In genomic region chr20:9408422-9409300, GRCh38 we compare ENCODE assay signal across 10 cellular contexts.
DNase-seq lines count a peak whose midpoint lies in the region; ATAC-seq and TF ChIP-seq lines count a peak whose summit lies in the region.
"Had no signal": no experiment of that assay in that cellular context is flagged by ENCODE, and none has a peak within 500 bp of the region (broad histone marks: within the 10 kb centered on the region; RNA-seq: fewer than 3 reads in every experiment).

No MANE protein-coding gene starts in this region.

- 0 out of 2 replicates have a peak, but pooled peaks have one; percentile 6 for TF ChIP-seq CTCF in A673 (conservative IDR thresholded peaks at IDR 0.05; ENCODE audit: low read depth, low read length)
- peak; percentile 51; the same call in 1 of the 2 replicates for TF ChIP-seq CTCF in Panc1 (IDR thresholded peaks at IDR 0.05)
- no peak for TF ChIP-seq CTCF in WERI-Rb-1 (IDR thresholded peaks at IDR 0.05; ENCODE audit: low read depth, low read length)

- in situ Hi-C loops in Panc1 (cut with HindIII; ENCODE audit: low pct_unique_long_range_greater_than_20kb, low sequenced_read_pairs), result no loop called here
- in situ Hi-C loops in KBM-7 (cut with MboI; ENCODE audit: low pct_unique_long_range_greater_than_20kb, low sequenced_read_pairs), result loop anchor here (25.0 kb wide), 1 partner anchor 204 kb away; no protein-coding TSS in a partner anchor

- no peaks in the 10 kb centered on the region for H3K27me3 ChIP-seq in A673 (replicated peaks; ENCODE audit: insufficient read depth, low read depth, low read length, poor library complexity)
- H3K27me3 ChIP-seq in Panc1 (ENCODE audit: control insufficient read depth, insufficient read depth, low read length), result no peaks in the 10 kb centered on the region
- no peaks in the 10 kb centered on the region for H3K27me3 ChIP-seq in WERI-Rb-1 (ENCODE audit: insufficient read depth, low read depth, severe bottlenecking)
- H3K27me3 ChIP-seq: stomach had no signal

- H3K9me3 ChIP-seq in A673 (ENCODE audit: low read depth, low read length, poor library complexity, severe bottlenecking) (no peaks in the 10 kb centered on the region), Panc1 (ENCODE audit: control insufficient read depth, insufficient read depth, low read depth, low read length) (no peaks in the 10 kb centered on the region), WERI-Rb-1 (ENCODE audit: severe bottlenecking) (no peaks in the 10 kb centered on the region)
- H3K9me3 ChIP-seq: stomach had no signal

- POLR2A ChIA-PET in A673 (lab: Charles Lee; ENCODE audit: low non-redundant PET), result no interaction called here
- POLR2A ChIA-PET in Panc1 (lab: Charles Lee), result no interaction called here

- ATAC-seq in GM19025 (IDR thresholded peaks at IDR 0.05; ENCODE audit: low read depth, unreplicated experiment) (peak; percentile 23), Panc1 (peak; percentile 30; the same call in 1 of the 2 replicates), HG03442 (IDR thresholded peaks at IDR 0.05; ENCODE audit: unreplicated experiment) (no peak)

- H3K36me3 ChIP-seq in A673 (ENCODE audit: insufficient read depth, low read length, poor library complexity, severe bottlenecking) (no peaks in the 10 kb centered on the region), Panc1 (ENCODE audit: control insufficient read depth, insufficient read depth, low read length) (no peaks in the 10 kb centered on the region), WERI-Rb-1 (no peaks in the 10 kb centered on the region)

- DNase-seq in A673 (ENCODE audit: low spot score) (no peak), Panc1 (ENCODE audit: low read depth, low spot score) (no peak), fibroblast of the conjunctiva (ENCODE audit: low read depth) (peak; percentile 12), WERI-Rb-1 (no peak), hippocampal formation (lab: John Stamatoyannopoulos, UW) (no peak), KBM-7 (no peak)
- DNase-seq: activated naive CD8-positive, alpha-beta T cell treated with anti-CD3 and anti-CD28 coated beads, Interleukin-2, amount 10 ng/mL, durations not matched to agents 7 days and 5 days had no signal

- intact Hi-C loops in A673 (cut with micrococcal nuclease; ENCODE audit: unreplicated experiment) (loop anchor here (1.0 kb wide), 1 partner anchor 202 kb away; no protein-coding TSS in a partner anchor), Panc1 (cut with micrococcal nuclease; ENCODE audit: unreplicated experiment) (loop anchor here (1.0 to 10.0 kb wide), 2 partner anchors 202 to 496 kb away; no protein-coding TSS in a partner anchor)

- H3K4me3 ChIP-seq in A673 (ENCODE audit: low read depth, low read length, poor library complexity, severe bottlenecking) (no peak overlapping the region), Panc1 (ENCODE audit: low read depth in 2 of 2, low read length in 2 of 2) (no peak overlapping the region), WERI-Rb-1 (ENCODE audit: low read depth, low read length) (no peak overlapping the region)
- H3K4me3 ChIP-seq: stomach had no signal

- BruUV-seq in A673 (replicated peaks; lab: Mats Ljungman, UMichigan) (no TSS peak), Panc1 (replicated peaks; lab: Mats Ljungman, UMichigan) (no TSS peak)

- CTCF ChIA-PET in A673 (lab: Charles Lee), result interaction anchor here (0.6 to 3.0 kb wide), 6 partner anchors 15 to 1412 kb away, joined by 3 to 57 read pairs (median 6); no protein-coding TSS in a partner anchor
- CTCF ChIA-PET in Panc1 (lab: Charles Lee), result interaction anchor here (0.5 to 2.3 kb wide), 8 partner anchors 10 to 649 kb away, joined by 3 to 27 read pairs (median 4); no protein-coding TSS in a partner anchor

- H3K27ac ChIP-seq in A673 (ENCODE audit: low read depth, low read length, poor library complexity, severe bottlenecking), result no peak overlapping the region
- H3K27ac ChIP-seq in Panc1 (ENCODE audit: low read length), result no peak overlapping the region
- no peak overlapping the region for H3K27ac ChIP-seq in WERI-Rb-1
- H3K27ac ChIP-seq: stomach had no signal

- H3K4me1 ChIP-seq in A673 (ENCODE audit: insufficient read depth, low read length, poor library complexity, severe bottlenecking) (no peaks in the 10 kb centered on the region), Panc1 (ENCODE audit: control insufficient read depth, insufficient read depth, low read length) (no peaks in the 10 kb centered on the region)
- H3K4me1 ChIP-seq: stomach had no signal
